ENCODE assay signal across 16 cellular contexts in genomic region chr1:43381609-43382008, GRCh38. TPM values are rescaled to one million over a fixed set of nuclear protein-coding genes. Genes with fewer than 3 reads are reported as not detected.
DNase-seq lines count a peak whose midpoint lies in the region; ATAC-seq and TF ChIP-seq lines count a peak whose summit lies in the region.
"Had no signal": no experiment of that assay in that cellular context is flagged by ENCODE, and none has a peak within 500 bp of the region (broad histone marks: within the 10 kb centered on the region; RNA-seq: fewer than 3 reads in every experiment).

No MANE protein-coding gene starts in this region.

- intact Hi-C loops in Right ventricle myocardium inferior (cut with DNase I) (loop anchor here (2.0 kb wide), 1 partner anchor 143 kb away; no protein-coding TSS in a partner anchor), cardiac septum (cut with DNase I) (loop anchor here (5.0 kb wide), 1 partner anchor 154 kb away; no protein-coding TSS in a partner anchor)
- intact Hi-C loops in activated T-helper 1 cell treated with anti-CD3 and anti-CD28 coated beads, Interleukin-12 subunit alpha, Interleukin-12 subunit beta, Interleukin-2, Interleukin-4 antibody, amounts not matched to agents 30 ng/mL and 10 ng/mL and 1 ng/mL, durations not matched to agents 14 hours and 24 hours and 36 hours (cut with micrococcal nuclease), result no loop called here

- ATAC-seq in Right ventricle myocardium inferior (peak; percentile 40), thoracic aorta (ENCODE audit: insufficient number of reproducible peaks, low FRiP score, low read depth) (peak; percentile 46), GM19463 (IDR thresholded peaks at IDR 0.05; ENCODE audit: unreplicated experiment) (no peak)
- ATAC-seq: GM12878 had no signal

- no peaks in the 10 kb centered on the region for H3K27me3 Mint-ChIP-seq in activated T-helper 1 cell treated with anti-CD3 and anti-CD28 coated beads, Interleukin-12 subunit alpha, Interleukin-12 subunit beta, Interleukin-2, Interleukin-4 antibody, amounts not matched to agents 30 ng/mL and 10 ng/mL and 1 ng/mL, durations not matched to agents 14 hours and 24 hours and 36 hours (ENCODE audit: insufficient read depth)

- no peaks in the 10 kb centered on the region for H3K9me3 ChIP-seq in thoracic aorta
- H3K9me3 ChIP-seq: Peyer's patch, upper lobe of left lung had no signal

- H3K9me3 Mint-ChIP-seq in activated T-helper 1 cell treated with anti-CD3 and anti-CD28 coated beads, Interleukin-12 subunit alpha, Interleukin-12 subunit beta, Interleukin-2, Interleukin-4 antibody, amounts not matched to agents 30 ng/mL and 10 ng/mL and 1 ng/mL, durations not matched to agents 14 hours and 24 hours and 36 hours, result no peaks in the 10 kb centered on the region
- H3K9me3 Mint-ChIP-seq: endodermal cell had no signal

- peaks cover 39% of the 10 kb centered on the region for H3K36me3 ChIP-seq in thoracic aorta

- no peak overlapping the region for H3K4me3 Mint-ChIP-seq in activated T-helper 1 cell treated with anti-CD3 and anti-CD28 coated beads, Interleukin-12 subunit alpha, Interleukin-12 subunit beta, Interleukin-2, Interleukin-4 antibody, amounts not matched to agents 30 ng/mL and 10 ng/mL and 1 ng/mL, durations not matched to agents 14 hours and 24 hours and 36 hours
- H3K4me3 Mint-ChIP-seq: endodermal cell had no signal

- H3K4me1 ChIP-seq in thoracic aorta (ENCODE audit: control insufficient read depth in 1 of 2, low read depth in 2 of 2), result no peaks in the 10 kb centered on the region

- H3K4me1 Mint-ChIP-seq in activated T-helper 1 cell treated with anti-CD3 and anti-CD28 coated beads, Interleukin-12 subunit alpha, Interleukin-12 subunit beta, Interleukin-2, Interleukin-4 antibody, amounts not matched to agents 30 ng/mL and 10 ng/mL and 1 ng/mL, durations not matched to agents 14 hours and 24 hours and 36 hours (ENCODE audit: low read depth), result peaks cover 10% of the 10 kb centered on the region
- H3K4me1 Mint-ChIP-seq: endodermal cell had no signal

- TF ChIP-seq CTCF in thoracic aorta (IDR thresholded peaks at IDR 0.05), result no peak

- peak overlapping the region; percentile 24 for H3K27ac Mint-ChIP-seq in activated T-helper 1 cell treated with anti-CD3 and anti-CD28 coated beads, Interleukin-12 subunit alpha, Interleukin-12 subunit beta, Interleukin-2, Interleukin-4 antibody, amounts not matched to agents 30 ng/mL and 10 ng/mL and 1 ng/mL, durations not matched to agents 14 hours and 24 hours and 36 hours
- H3K27ac Mint-ChIP-seq: endodermal cell had no signal

- H3K4me3 ChIP-seq in thoracic aorta, result no peak overlapping the region
- H3K4me3 ChIP-seq: GM12878, Peyer's patch, upper lobe of left lung had no signal

- DNase-seq in Right ventricle myocardium inferior (ENCODE audit: missing footprints) (no peak), cardiac septum (ENCODE audit: low spot score) (no peak), medulla oblongata (ENCODE audit: extremely low spot score) (peak; percentile 84), thoracic aorta (ENCODE audit: low spot score) (no peak), iPS-NIHi7 (ENCODE audit: extremely low spot score) (no peak), NCI-H446 treated with DMSO at 0.1 percent for 48 hours (lab: John Stamatoyannopoulos, UW) (no peak)
- DNase-seq in activated T-helper 1 cell treated with anti-CD3 and anti-CD28 coated beads, Interleukin-12 subunit alpha, Interleukin-12 subunit beta, Interleukin-2, Interleukin-4 antibody, amounts not matched to agents 30 ng/mL and 10 ng/mL and 1 ng/mL, durations not matched to agents 14 hours and 24 hours and 36 hours (ENCODE audit: low spot score), result no peak
- DNase-seq: DMS53, endodermal cell, Karpas-422, mammary epithelial cell, Peyer's patch had no signal

- H3K36me3 Mint-ChIP-seq in activated T-helper 1 cell treated with anti-CD3 and anti-CD28 coated beads, Interleukin-12 subunit alpha, Interleukin-12 subunit beta, Interleukin-2, Interleukin-4 antibody, amounts not matched to agents 30 ng/mL and 10 ng/mL and 1 ng/mL, durations not matched to agents 14 hours and 24 hours and 36 hours (ENCODE audit: low read depth), result peaks cover 56% of the 10 kb centered on the region

- H3K27ac ChIP-seq in thoracic aorta, result no peak overlapping the region

- no peaks in the 10 kb centered on the region for H3K27me3 ChIP-seq in thoracic aorta (replicated peaks; ENCODE audit: insufficient read depth)
- H3K27me3 ChIP-seq: Peyer's patch, upper lobe of left lung had no signal

RNA-seq across cellular contexts. Expression of gene MED8, which starts 8.0 kb away (rescaled TPM):
- total RNA-seq in Right ventricle myocardium inferior (18.0 TPM), cardiac septum (17.9 TPM), thoracic aorta (10 to 100 TPM; 33.8 to 52.7 TPM)
- total RNA-seq in activated T-helper 1 cell treated with anti-CD3 and anti-CD28 coated beads, Interleukin-12 subunit alpha, Interleukin-12 subunit beta, Interleukin-2, Interleukin-4 antibody, amounts not matched to agents 30 ng/mL and 10 ng/mL and 1 ng/mL, durations not matched to agents 14 hours and 24 hours and 36 hours, result 43.0 and 48.5 TPM in 2 replicates

RNA-seq across cellular contexts. Expression of gene SZT2, which starts 8.1 kb away (rescaled TPM):
- total RNA-seq in Right ventricle myocardium inferior (22.5 TPM), cardiac septum (35.7 TPM), thoracic aorta (10 to 100 TPM; 50.0 to 65.3 TPM)
- 59.2 and 64.5 TPM in 2 replicates for total RNA-seq in activated T-helper 1 cell treated with anti-CD3 and anti-CD28 coated beads, Interleukin-12 subunit alpha, Interleukin-12 subunit beta, Interleukin-2, Interleukin-4 antibody, amounts not matched to agents 30 ng/mL and 10 ng/mL and 1 ng/mL, durations not matched to agents 14 hours and 24 hours and 36 hours

RNA-seq across cellular contexts. Expression of gene ELOVL1, which starts 13.8 kb away (rescaled TPM):
- 34.4 TPM for total RNA-seq in Right ventricle myocardium inferior
- 37.8 TPM for total RNA-seq in cardiac septum
- 81.8 and 85.7 TPM in 2 replicates for total RNA-seq in activated T-helper 1 cell treated with anti-CD3 and anti-CD28 coated beads, Interleukin-12 subunit alpha, Interleukin-12 subunit beta, Interleukin-2, Interleukin-4 antibody, amounts not matched to agents 30 ng/mL and 10 ng/mL and 1 ng/mL, durations not matched to agents 14 hours and 24 hours and 36 hours
- 10 to 100 TPM; 36.3 to 40.8 TPM for total RNA-seq in thoracic aorta

RNA-seq across cellular contexts. Expression of gene CDC20, which starts 22.8 kb away (rescaled TPM):
- total RNA-seq in Right ventricle myocardium inferior (1.6 TPM), cardiac septum (0.78 TPM), thoracic aorta (under 1 TPM; 0.35 to 0.41 TPM)
- total RNA-seq in activated T-helper 1 cell treated with anti-CD3 and anti-CD28 coated beads, Interleukin-12 subunit alpha, Interleukin-12 subunit beta, Interleukin-2, Interleukin-4 antibody, amounts not matched to agents 30 ng/mL and 10 ng/mL and 1 ng/mL, durations not matched to agents 14 hours and 24 hours and 36 hours, result 82.9 and 91.8 TPM in 2 replicates

RNA-seq across cellular contexts. Expression of gene MPL, which starts 44.0 kb away (rescaled TPM):
- total RNA-seq in Right ventricle myocardium inferior (0.73 TPM), cardiac septum (1.6 TPM), thoracic aorta (not detected)
- not detected in 2 replicates for total RNA-seq in activated T-helper 1 cell treated with anti-CD3 and anti-CD28 coated beads, Interleukin-12 subunit alpha, Interleukin-12 subunit beta, Interleukin-2, Interleukin-4 antibody, amounts not matched to agents 30 ng/mL and 10 ng/mL and 1 ng/mL, durations not matched to agents 14 hours and 24 hours and 36 hours
- total RNA-seq: GM12878, Peyer's patch, renal cortical epithelial cell had no signal
